26 cellular contexts compared by ENCODE assay signal in the genomic region with DNA sequence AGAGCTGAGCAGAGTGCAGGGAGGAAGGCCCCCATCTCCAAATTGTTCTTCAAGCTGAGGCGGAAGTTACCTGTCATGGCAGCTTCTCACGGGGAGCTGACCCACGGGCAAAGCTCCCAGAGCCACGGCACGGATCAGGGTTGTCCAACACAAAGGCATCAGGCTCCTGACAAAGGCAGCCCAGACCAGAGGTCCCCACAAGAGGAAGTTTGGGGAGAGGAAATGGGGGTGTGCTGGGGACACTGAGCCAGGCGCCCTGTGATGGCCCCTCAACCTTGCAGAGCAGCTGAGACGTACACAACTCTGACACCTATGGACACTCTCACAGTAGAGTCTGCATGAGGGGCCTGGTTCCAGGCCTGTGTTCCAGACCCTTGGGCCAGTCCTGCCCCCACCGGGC.
"Had no signal": no experiment of that assay in that cellular context is flagged by ENCODE, and none has a peak within 500 bp of the region (broad histone marks: within the 10 kb centered on the region; RNA-seq: fewer than 3 reads in every experiment).

No MANE protein-coding gene starts in this region.

- H3K27me3 ChIP-seq: cardiac muscle cell, gastrocnemius medialis, neutrophil, pancreas, uterus had no signal

- H3K36me3 ChIP-seq: cardiac muscle cell, gastrocnemius medialis, neutrophil, thoracic aorta, uterus had no signal

- ATAC-seq: activated T-cell treated with anti-CD3 and anti-CD28 coated beads, Interleukin-2, amount 50 U/mL, for 72 hours; effector memory CD8-positive, alpha-beta T cell; gastrocnemius medialis; left lobe of liver; mucosa of descending colon; pancreas; psoas muscle; stimulated activated effector memory CD8-positive, alpha-beta T cell treated with anti-CD3 and anti-CD28 coated beads, Interleukin-12 subunit alpha, Interleukin-12 subunit beta, amount 100 ng/mL, for 72 hours had no signal

- H3K4me3 ChIP-seq: cardiac muscle cell, gastrocnemius medialis, mucosa of descending colon, pancreas, psoas muscle, thoracic aorta, uterus had no signal

- H3K4me1 ChIP-seq: gastrocnemius medialis, pancreas, psoas muscle, uterus had no signal

- FAIRE-seq: pancreas, TTC549 had no signal

- H3K9me3 ChIP-seq: gastrocnemius medialis, neutrophil, pancreas, uterus had no signal

- DNase-seq: activated CD4-positive, alpha-beta T cell treated with anti-CD3 and anti-CD28 coated beads for 4 hours; activated CD4-positive, alpha-beta T cell treated with anti-CD3 and anti-CD28 coated beads, Interleukin-2, amount 50 U/mL, for 4 hours; activated effector memory CD4-positive, alpha-beta T cell treated with Interleukin-2 at 50 U/mL for 16 hours; activated naive CD4-positive, alpha-beta T cell treated with Interleukin-2 at 50 U/mL for 16 hours; activated T-cell treated with anti-CD3 and anti-CD28 coated beads for 4 hours; activated T-cell treated with anti-CD3 and anti-CD28 coated beads, Interleukin-2, amount 50 U/mL, for 72 hours; anterior cingulate cortex; cortex of kidney; effector memory CD8-positive, alpha-beta T cell; erythroblast; gastrocnemius medialis; hippocampal formation; immature natural killer cell; stimulated activated CD4-positive, alpha-beta T cell treated with anti-CD3 and anti-CD28 coated beads, Interleukin-4, amount 100 ng/mL, for 24 hours; trophoblast cell; uterus had no signal

- H3K27ac ChIP-seq: cardiac muscle cell, gastrocnemius medialis, neutrophil, pancreas, psoas muscle, thoracic aorta, uterus, VCaP had no signal
